Comparison of ENCODE assay signal across 15 cellular contexts in the genomic region with DNA sequence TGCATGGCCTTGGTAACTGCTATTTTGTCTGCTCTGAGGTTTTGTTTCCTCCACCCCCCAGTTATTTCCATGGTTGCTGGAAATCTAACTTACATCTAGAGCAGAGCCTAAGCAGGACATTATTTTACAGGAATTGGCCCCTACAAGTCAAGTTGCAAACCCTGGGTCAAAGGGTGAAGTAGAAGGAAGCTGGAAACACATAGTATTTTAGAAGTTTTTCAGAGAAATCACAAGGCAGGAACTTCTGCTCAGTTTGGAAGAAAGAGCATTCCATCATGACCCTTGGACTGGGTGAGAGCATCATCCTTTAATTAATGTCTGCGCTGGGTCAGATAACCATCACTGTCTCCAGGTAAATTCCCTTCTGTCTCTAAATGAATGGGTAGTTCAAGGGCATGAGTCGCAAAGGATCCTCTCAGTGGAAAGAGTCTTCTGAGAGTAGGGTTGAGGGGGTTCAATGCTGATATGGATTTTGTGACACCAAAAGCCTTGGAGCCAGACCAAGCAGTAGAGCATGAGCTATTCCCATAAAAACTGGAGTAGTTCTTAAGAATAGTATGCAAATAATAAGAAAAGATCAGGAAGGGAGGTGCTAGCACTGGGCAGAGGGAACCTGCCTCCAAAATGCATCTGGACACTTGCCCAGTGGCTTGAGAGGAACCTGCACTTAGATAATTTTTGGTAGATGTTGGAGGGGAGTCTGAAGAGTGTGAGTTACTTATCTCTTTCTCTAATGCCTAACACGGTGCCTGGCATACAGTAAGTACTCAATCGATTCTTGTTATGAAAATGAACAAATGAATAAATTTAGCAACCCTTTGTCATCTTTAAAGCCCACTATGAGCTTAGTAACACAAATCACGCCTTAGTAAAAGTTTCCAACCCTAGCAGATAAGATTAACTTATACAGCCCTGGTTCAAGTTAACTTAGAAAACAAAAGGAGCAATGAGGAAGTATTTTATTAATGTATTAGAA.
DNase-seq lines count a peak whose midpoint lies in the region; ATAC-seq and TF ChIP-seq lines count a peak whose summit lies in the region.
"Had no signal": no experiment of that assay in that cellular context is flagged by ENCODE, and none has a peak within 500 bp of the region (broad histone marks: within the 10 kb centered on the region; RNA-seq: fewer than 3 reads in every experiment).

No MANE protein-coding gene starts in this region.

- H3K9me3 Mint-ChIP-seq in activated naive CD4-positive, alpha-beta T cell treated with anti-CD3 and anti-CD28 coated beads, Interleukin-2, amount 50 U/mL, for 24 hours = no peaks in the 10 kb centered on the region
- H3K9me3 Mint-ChIP-seq in GM23338 = no peaks in the 10 kb centered on the region
- no peaks in the 10 kb centered on the region for H3K9me3 Mint-ChIP-seq in activated naive CD8-positive, alpha-beta T cell treated with anti-CD3 and anti-CD28 coated beads, Interleukin-2, amount 50 U/mL, for 24 hours

- peak overlapping the region; percentile 26 for H3K27ac Mint-ChIP-seq in activated naive CD4-positive, alpha-beta T cell treated with anti-CD3 and anti-CD28 coated beads, Interleukin-2, amount 50 U/mL, for 24 hours
- no peak overlapping the region for H3K27ac Mint-ChIP-seq in GM23338
- H3K27ac Mint-ChIP-seq in activated naive CD8-positive, alpha-beta T cell treated with anti-CD3 and anti-CD28 coated beads, Interleukin-2, amount 50 U/mL, for 24 hours = peak overlapping the region; percentile 88
- H3K27ac Mint-ChIP-seq: B cell had no signal

- H3K27ac ChIP-seq in GM23338 (ENCODE audit: low read depth) = no peak overlapping the region

- no peak overlapping the region for H3K4me3 ChIP-seq in GM23338
- H3K4me3 ChIP-seq: MG63 had no signal

- H3K36me3 Mint-ChIP-seq in activated naive CD4-positive, alpha-beta T cell treated with anti-CD3 and anti-CD28 coated beads, Interleukin-2, amount 50 U/mL, for 24 hours = no peaks in the 10 kb centered on the region
- H3K36me3 Mint-ChIP-seq in GM23338 (ENCODE audit: low read depth) = no peaks in the 10 kb centered on the region
- no peaks in the 10 kb centered on the region for H3K36me3 Mint-ChIP-seq in activated naive CD8-positive, alpha-beta T cell treated with anti-CD3 and anti-CD28 coated beads, Interleukin-2, amount 50 U/mL, for 24 hours (ENCODE audit: low read depth)

- no peaks in the 10 kb centered on the region for H3K27me3 Mint-ChIP-seq in activated naive CD4-positive, alpha-beta T cell treated with anti-CD3 and anti-CD28 coated beads, Interleukin-2, amount 50 U/mL, for 24 hours
- H3K27me3 Mint-ChIP-seq in GM23338 (ENCODE audit: insufficient read depth, low read depth, poor library complexity) = no peaks in the 10 kb centered on the region
- H3K27me3 Mint-ChIP-seq in activated naive CD8-positive, alpha-beta T cell treated with anti-CD3 and anti-CD28 coated beads, Interleukin-2, amount 50 U/mL, for 24 hours = peaks cover 2% of the 10 kb centered on the region
- H3K27me3 Mint-ChIP-seq: B cell had no signal

- H3K79me2 ChIP-seq in GM23338 (replicated peaks; ENCODE audit: insufficient read depth) = no peaks in the 10 kb centered on the region

- H3K4me3 Mint-ChIP-seq in activated naive CD4-positive, alpha-beta T cell treated with anti-CD3 and anti-CD28 coated beads, Interleukin-2, amount 50 U/mL, for 24 hours = peak overlapping the region; percentile 5
- H3K4me3 Mint-ChIP-seq in GM23338 = no peak overlapping the region
- H3K4me3 Mint-ChIP-seq in activated naive CD8-positive, alpha-beta T cell treated with anti-CD3 and anti-CD28 coated beads, Interleukin-2, amount 50 U/mL, for 24 hours = peak overlapping the region; percentile 48
- H3K4me3 Mint-ChIP-seq: B cell had no signal

- H3K9me2 ChIP-seq in GM23338 (ENCODE audit: insufficient read depth) = peaks cover 3% of the 10 kb centered on the region; the same call in 1 of the 2 replicates

- peaks cover 22% of the 10 kb centered on the region for H3K4me1 Mint-ChIP-seq in activated naive CD4-positive, alpha-beta T cell treated with anti-CD3 and anti-CD28 coated beads, Interleukin-2, amount 50 U/mL, for 24 hours
- no peaks in the 10 kb centered on the region for H3K4me1 Mint-ChIP-seq in GM23338
- peaks cover 74% of the 10 kb centered on the region for H3K4me1 Mint-ChIP-seq in activated naive CD8-positive, alpha-beta T cell treated with anti-CD3 and anti-CD28 coated beads, Interleukin-2, amount 50 U/mL, for 24 hours

- no peaks in the 10 kb centered on the region for H3F3A ChIP-seq in GM23338 (replicated peaks; ENCODE audit: low read depth)

- peak overlapping the region; percentile 60; the same call in 1 of the 2 replicates for H2AFZ ChIP-seq in GM23338

- ATAC-seq in GM23338 = no peak
- peak; percentile 67 for ATAC-seq in activated naive CD8-positive, alpha-beta T cell treated with anti-CD3 and anti-CD28 coated beads, Interleukin-2, amount 50 U/mL, for 24 hours
- no peak for ATAC-seq in HG03175 (IDR thresholded peaks at IDR 0.05; ENCODE audit: unreplicated experiment)
- ATAC-seq in SK-N-SH treated with all-trans-retinoic acid at 6 μM for 48 hours = no peak

- no peaks in the 10 kb centered on the region for H3K4me1 ChIP-seq in GM23338 (ENCODE audit: insufficient read depth)

- no peaks in the 10 kb centered on the region for H3K27me3 ChIP-seq in GM23338 (ENCODE audit: insufficient read depth)
- H3K27me3 ChIP-seq: MG63 had no signal

- no peaks in the 10 kb centered on the region for H4K20me1 ChIP-seq in GM23338 (replicated peaks; ENCODE audit: insufficient read depth)

- H3K4me2 ChIP-seq in GM23338 = no peak overlapping the region

- TF ChIP-seq CTCF in GM23338 (conservative IDR thresholded peaks at IDR 0.05; ENCODE audit: low read depth in 2 of 2) = no peak

- no peak for DNase-seq in activated naive CD4-positive, alpha-beta T cell (lab: John Stamatoyannopoulos, UW)
- DNase-seq in GM23338 (ENCODE audit: low spot score) = no peak
- DNase-seq in activated naive CD8-positive, alpha-beta T cell treated with anti-CD3 and anti-CD28 coated beads, Interleukin-2, amount 50 U/mL, for 24 hours = no peak
- no peak for DNase-seq in DMS 273 (lab: John Stamatoyannopoulos, UW; ENCODE audit: unreplicated experiment)
- DNase-seq: HCEC 1CT, MG63, NCI-H1417, NCI-H1930, NCI-H2171, NCI-H774, SHP77 treated with DMSO at 0.1 percent for 48 hours had no signal

- no peaks in the 10 kb centered on the region for H3K36me3 ChIP-seq in GM23338 (ENCODE audit: insufficient read depth)
- H3K36me3 ChIP-seq: MG63 had no signal

TF ChIP-seq in GM23338, 12 proteins besides CTCF, POLR2A, EP300 and RAD21 (continues in another document):
- TF ChIP-seq JUNB (IDR thresholded peaks at IDR 0.05; ENCODE audit: unreplicated experiment) (no peak), ZNF331 (CRISPR knock-in tag; IDR thresholded peaks at IDR 0.05; ENCODE audit: low read depth) (no peak), CREB1 (CRISPR knock-in tag; IDR thresholded peaks at IDR 0.05; ENCODE audit: low read depth) (no peak)

TF ChIP-seq in SK-N-SH treated with all-trans-retinoic acid at 6 μM for 48 hours, 23 proteins besides CTCF, POLR2A, EP300 and RAD21:
- TF ChIP-seq, protein P1, sequence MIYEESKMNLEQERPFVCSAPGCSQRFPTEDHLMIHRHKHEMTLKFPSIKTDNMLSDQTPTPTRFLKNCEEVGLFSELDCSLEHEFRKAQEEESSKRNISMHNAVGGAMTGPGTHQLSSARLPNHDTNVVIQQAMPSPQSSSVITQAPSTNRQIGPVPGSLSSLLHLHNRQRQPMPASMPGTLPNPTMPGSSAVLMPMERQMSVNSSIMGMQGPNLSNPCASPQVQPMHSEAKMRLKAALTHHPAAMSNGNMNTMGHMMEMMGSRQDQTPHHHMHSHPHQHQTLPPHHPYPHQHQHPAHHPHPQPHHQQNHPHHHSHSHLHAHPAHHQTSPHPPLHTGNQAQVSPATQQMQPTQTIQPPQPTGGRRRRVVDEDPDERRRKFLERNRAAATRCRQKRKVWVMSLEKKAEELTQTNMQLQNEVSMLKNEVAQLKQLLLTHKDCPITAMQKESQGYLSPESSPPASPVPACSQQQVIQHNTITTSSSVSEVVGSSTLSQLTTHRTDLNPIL (CRISPR knock-in tag; IDR thresholded peaks at IDR 0.05; ENCODE audit: low read depth) = no peak
- TF ChIP-seq SNAI2 (CRISPR knock-in tag; IDR thresholded peaks at IDR 0.05) (no peak), ZNF8 (CRISPR knock-in tag; IDR thresholded peaks at IDR 0.05) (no peak), GLIS3 (CRISPR knock-in tag; IDR thresholded peaks at IDR 0.05) (no peak), TOX (CRISPR knock-in tag; IDR thresholded peaks at IDR 0.05; ENCODE audit: borderline replicate concordance) (no peak), OSR1 (CRISPR knock-in tag; IDR thresholded peaks at IDR 0.05) (no peak), ZC3H10 (CRISPR knock-in tag; IDR thresholded peaks at IDR 0.05) (no peak), ZNF70 (CRISPR knock-in tag; IDR thresholded peaks at IDR 0.05) (no peak), ZFP30 (CRISPR knock-in tag; IDR thresholded peaks at IDR 0.05) (no peak), PPARA (CRISPR knock-in tag; IDR thresholded peaks at IDR 0.05; ENCODE audit: borderline replicate concordance) (no peak), RARB (CRISPR knock-in tag; IDR thresholded peaks at IDR 0.05) (no peak), ESRRG (CRISPR knock-in tag; IDR thresholded peaks at IDR 0.05) (no peak), ZNF565 (CRISPR knock-in tag; conservative IDR thresholded peaks at IDR 0.05; ENCODE audit: low read depth) (no peak)
- TF ChIP-seq, protein P2, sequence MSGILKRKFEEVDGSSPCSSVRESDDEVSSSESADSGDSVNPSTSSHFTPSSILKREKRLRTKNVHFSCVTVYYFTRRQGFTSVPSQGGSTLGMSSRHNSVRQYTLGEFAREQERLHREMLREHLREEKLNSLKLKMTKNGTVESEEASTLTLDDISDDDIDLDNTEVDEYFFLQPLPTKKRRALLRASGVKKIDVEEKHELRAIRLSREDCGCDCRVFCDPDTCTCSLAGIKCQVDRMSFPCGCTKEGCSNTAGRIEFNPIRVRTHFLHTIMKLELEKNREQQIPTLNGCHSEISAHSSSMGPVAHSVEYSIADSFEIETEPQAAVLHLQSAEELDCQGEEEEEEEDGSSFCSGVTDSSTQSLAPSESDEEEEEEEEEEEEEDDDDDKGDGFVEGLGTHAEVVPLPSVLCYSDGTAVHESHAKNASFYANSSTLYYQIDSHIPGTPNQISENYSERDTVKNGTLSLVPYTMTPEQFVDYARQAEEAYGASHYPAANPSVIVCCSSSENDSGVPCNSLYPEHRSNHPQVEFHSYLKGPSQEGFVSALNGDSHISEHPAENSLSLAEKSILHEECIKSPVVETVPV (CRISPR knock-in tag; IDR thresholded peaks at IDR 0.05) = no peak
